In genomic region chr18:9086624-9087023, GRCh38 we compare ENCODE assay signal across 17 cellular contexts.
"Had no signal": no experiment of that assay in that cellular context is flagged by ENCODE, and none has a peak within 500 bp of the region (broad histone marks: within the 10 kb centered on the region; RNA-seq: fewer than 3 reads in every experiment).

No MANE protein-coding gene starts in this region.

- H3K36me3 Mint-ChIP-seq: brain; memory B cell; naive B cell; stimulated activated naive B cell treated with anti-CD40 and anti-IgM and Interleukin-4, amounts not matched to agents 10 μg/mL and 1 μg/mL and 100 μg/mL, for 72 hours had no signal

- H3K4me3 Mint-ChIP-seq: activated naive CD8-positive, alpha-beta T cell treated with anti-CD3 and anti-CD28 coated beads, Interleukin-2, amount 50 U/mL, for 24 hours; brain; endodermal cell; memory B cell; naive B cell; stimulated activated naive B cell treated with anti-CD40 and anti-IgM and Interleukin-4, amounts not matched to agents 10 μg/mL and 1 μg/mL and 100 μg/mL, for 72 hours had no signal

- DNase-seq: activated CD4-positive, alpha-beta T cell treated with anti-CD3 and anti-CD28 coated beads for 4 hours; activated effector memory CD4-positive, alpha-beta T cell treated with anti-CD3 and anti-CD28 coated beads, Interleukin-2, amount 50 U/mL, for 16 hours; activated naive CD8-positive, alpha-beta T cell treated with anti-CD3 and anti-CD28 coated beads, Interleukin-2, amount 50 U/mL, for 24 hours; anterior cingulate cortex; caudate nucleus; endodermal cell; foreskin fibroblast; mucosa of descending colon; naive B cell; pancreas; sigmoid colon; spleen; stimulated activated CD4-positive, alpha-beta T cell treated with anti-CD3 and anti-CD28 coated beads, Interleukin-4, amount 100 ng/mL, for 4 hours; stimulated activated naive B cell treated with anti-CD40 and anti-IgM and Interleukin-4, amounts not matched to agents 10 μg/mL and 1 μg/mL and 100 μg/mL, for 72 hours; thyroid gland had no signal

- H3K27ac Mint-ChIP-seq: brain; endodermal cell; memory B cell; stimulated activated naive B cell treated with anti-CD40 and anti-IgM and Interleukin-4, amounts not matched to agents 10 μg/mL and 1 μg/mL and 100 μg/mL, for 72 hours had no signal

- H3K27me3 Mint-ChIP-seq: activated naive CD8-positive, alpha-beta T cell treated with anti-CD3 and anti-CD28 coated beads, Interleukin-2, amount 50 U/mL, for 24 hours; memory B cell; naive B cell; stimulated activated naive B cell treated with anti-CD40 and anti-IgM and Interleukin-4, amounts not matched to agents 10 μg/mL and 1 μg/mL and 100 μg/mL, for 72 hours had no signal

- H3K9me3 Mint-ChIP-seq: brain; endodermal cell; memory B cell; naive B cell; stimulated activated naive B cell treated with anti-CD40 and anti-IgM and Interleukin-4, amounts not matched to agents 10 μg/mL and 1 μg/mL and 100 μg/mL, for 72 hours had no signal

- H3K4me1 Mint-ChIP-seq: brain, endodermal cell had no signal

- ATAC-seq: activated naive CD8-positive, alpha-beta T cell treated with anti-CD3 and anti-CD28 coated beads, Interleukin-2, amount 50 U/mL, for 24 hours; mucosa of descending colon; pancreas; stimulated activated naive B cell treated with anti-CD40 and anti-IgM and Interleukin-4, amounts not matched to agents 10 μg/mL and 1 μg/mL and 100 μg/mL, for 72 hours had no signal
